In genomic region chr3:64214002-64214696, GRCh38 we compare ENCODE assay signal across 8 cellular contexts. TPM values are rescaled to one million over a fixed set of nuclear protein-coding genes. Genes with fewer than 3 reads are reported as not detected.
DNase-seq lines count a peak whose midpoint lies in the region; TF ChIP-seq lines count a peak whose summit lies in the region.

No MANE protein-coding gene starts in this region.

- peak in 1 of 2 donors; percentile 82 for DNase-seq in ascending aorta (ENCODE audit: low spot score in 2 of 2)
- DNase-seq in right atrium auricular region (ENCODE audit: low spot score): peak; percentile 69
- no peak for DNase-seq in iPS-NIHi11 (ENCODE audit: low spot score)
- DNase-seq in activated CD4-positive, alpha-beta memory T cell treated with anti-CD3 and anti-CD28 coated beads, Interleukin-2, amount 10 ng/mL, durations not matched to agents 7 days and 5 days: no peak
- DNase-seq in DMS53 (lab: John Stamatoyannopoulos, UW): no peak
- DNase-seq in HuH-7 (ENCODE audit: low spot score): no peak

- H3K4me3 ChIP-seq in HEK293 (ENCODE audit: low read depth, low read length): no peak overlapping the region
- peak overlapping the region; percentile 28 to 59 for H3K4me3 ChIP-seq in ascending aorta
- peak overlapping the region; percentile 18 to 29 for H3K4me3 ChIP-seq in right atrium auricular region
- no peak overlapping the region for H3K4me3 ChIP-seq in skin epidermis

- H3K27me3 ChIP-seq in ascending aorta: no peaks in the 10 kb centered on the region
- H3K27me3 ChIP-seq in right atrium auricular region: no peaks in the 10 kb centered on the region

- H3K4me1 Mint-ChIP-seq in activated CD4-positive, alpha-beta memory T cell treated with anti-CD3 and anti-CD28 coated beads, Interleukin-2, amount 10 ng/mL, durations not matched to agents 7 days and 5 days: no peaks in the 10 kb centered on the region

- H3K36me3 Mint-ChIP-seq in activated CD4-positive, alpha-beta memory T cell treated with anti-CD3 and anti-CD28 coated beads, Interleukin-2, amount 10 ng/mL, durations not matched to agents 7 days and 5 days (ENCODE audit: low read depth): no peaks in the 10 kb centered on the region

- peaks cover 2% of the 10 kb centered on the region for H3K27me3 Mint-ChIP-seq in activated CD4-positive, alpha-beta memory T cell treated with anti-CD3 and anti-CD28 coated beads, Interleukin-2, amount 10 ng/mL, durations not matched to agents 7 days and 5 days

- H3K36me3 ChIP-seq in HEK293 (ENCODE audit: control insufficient read depth in 2 of 2, insufficient read depth in 1 of 2, low read length in 2 of 2): no peaks in the 10 kb centered on the region
- H3K36me3 ChIP-seq in ascending aorta: no peaks in the 10 kb centered on the region
- no peaks in the 10 kb centered on the region for H3K36me3 ChIP-seq in right atrium auricular region

- H3K9me3 ChIP-seq in HEK293 (ENCODE audit: control insufficient read depth, insufficient read depth, low read depth, low read length) (no peaks in the 10 kb centered on the region), ascending aorta (no peaks in the 10 kb centered on the region), right atrium auricular region (no peaks in the 10 kb centered on the region)

- POLR2A ChIA-PET in HEK293 (lab: Yijun Ruan, JAX): no interaction called here
- POLR2A ChIA-PET in activated CD4-positive, alpha-beta memory T cell treated with anti-CD3 and anti-CD28 coated beads, Interleukin-2, amount 10 ng/mL, durations not matched to agents 7 days and 5 days (lab: Charles Lee): no interaction called here

- H3K27ac ChIP-seq in HEK293 (ENCODE audit: extremely low read depth, low read depth, low read length) (no peak overlapping the region), ascending aorta (peak overlapping the region; percentile 74 to 87), right atrium auricular region (peak overlapping the region; percentile 66 to 82), skin epidermis (peak overlapping the region in 20 of 21 experiments; percentile 29 to 86 (median 71))

- H3K4me1 ChIP-seq in HEK293 (ENCODE audit: control insufficient read depth, insufficient read depth, low read length) (no peaks in the 10 kb centered on the region), ascending aorta (peaks cover 0 to 49% of the 10 kb centered on the region in 2 donors), right atrium auricular region (peaks cover 0 to 71% of the 10 kb centered on the region in 2 donors)

- no peak overlapping the region for H3K27ac Mint-ChIP-seq in activated CD4-positive, alpha-beta memory T cell treated with anti-CD3 and anti-CD28 coated beads, Interleukin-2, amount 10 ng/mL, durations not matched to agents 7 days and 5 days

- CTCF ChIA-PET in HEK293 (lab: Yijun Ruan, JAX): no interaction called here
- CTCF ChIA-PET in activated CD4-positive, alpha-beta memory T cell treated with anti-CD3 and anti-CD28 coated beads, Interleukin-2, amount 10 ng/mL, durations not matched to agents 7 days and 5 days (lab: Charles Lee): no interaction called here

- intact Hi-C loops in ascending aorta (cut with DNase I): no loop called here

- no peak overlapping the region for H3K4me3 Mint-ChIP-seq in activated CD4-positive, alpha-beta memory T cell treated with anti-CD3 and anti-CD28 coated beads, Interleukin-2, amount 10 ng/mL, durations not matched to agents 7 days and 5 days

- TF ChIP-seq CTCF in HEK293 (tag by site-specific recombination; IDR thresholded peaks at IDR 0.05) (no peak), ascending aorta (IDR thresholded peaks at IDR 0.05) (no peak), right atrium auricular region (IDR thresholded peaks at IDR 0.05) (no peak)

- H3K9me3 Mint-ChIP-seq in activated CD4-positive, alpha-beta memory T cell treated with anti-CD3 and anti-CD28 coated beads, Interleukin-2, amount 10 ng/mL, durations not matched to agents 7 days and 5 days: no peaks in the 10 kb centered on the region

TF ChIP-seq in HEK293, 187 proteins besides CTCF, POLR2A, EP300 and RAD21:
- no peak for TF ChIP-seq ZSCAN16 (tag by site-specific recombination; IDR thresholded peaks at IDR 0.05)
- peak; percentile 7; the same call in 1 of the 2 replicates for TF ChIP-seq PRDM1 (tag by site-specific recombination; IDR thresholded peaks at IDR 0.05)

RNA-seq across cellular contexts. Expression of gene PRICKLE2, which starts 11.1 kb away (rescaled TPM):
- total RNA-seq in ascending aorta: 24.7 TPM
- total RNA-seq in right atrium auricular region: 10 to 100 TPM; 18.4 to 22.2 TPM
- not detected for total RNA-seq in activated CD4-positive, alpha-beta memory T cell treated with anti-CD3 and anti-CD28 coated beads, Interleukin-2, amount 10 ng/mL, durations not matched to agents 7 days and 5 days

Comparison
In these comparisons a context has a peak if more than half of its experiments do, and no peak if none do; other contexts are left out.
1. H3K4me3 ChIP-seq: peak in ascending aorta (2 of 2) and right atrium auricular region (2 of 2); none in HEK293 (single experiment) and skin epidermis (0 of 7).
2. RNA of gene PRICKLE2, which starts 11.1 kb away (total RNA-seq): 24.7 TPM in ascending aorta (single experiment) and 18.4 to 22.2 TPM in right atrium auricular region; not detected in activated CD4-positive, alpha-beta memory T cell treated with anti-CD3 and anti-CD28 coated beads, Interleukin-2, amount 10 ng/mL, durations not matched to agents 7 days and 5 days; every median in the first group is over 10 times any median in the second.